ENCODE assay signal across 24 cellular contexts in genomic region chr2:168143813-168144212, GRCh38.
A peak's percentile ranks its signal among the peaks of the same experiment; 100 is the strongest.
DNase-seq lines count a peak whose midpoint lies in the region; ATAC-seq and TF ChIP-seq lines count a peak whose summit lies in the region.
"Had no signal": no experiment of that assay in that cellular context is flagged by ENCODE, and none has a peak within 500 bp of the region (broad histone marks: within the 10 kb centered on the region; RNA-seq: fewer than 3 reads in every experiment).

No MANE protein-coding gene starts in this region.

- no peak for DNase-seq in activated naive CD4-positive, alpha-beta T cell treated with anti-CD3 and anti-CD28 coated beads, Interleukin-2, amount 50 U/mL, for 72 hours (ENCODE audit: low spot score in 2 of 2)
- no peak for DNase-seq in activated naive CD4-positive, alpha-beta T cell treated with anti-CD3 and anti-CD28 coated beads, Interleukin-2, amount 50 U/mL, for 16 hours
- DNase-seq in osteoblast (ENCODE audit: insufficient read length, low spot score, missing footprints) = no peak
- no peak for DNase-seq in NK-92 (lab: John Stamatoyannopoulos, UW; ENCODE audit: unreplicated experiment)
- DNase-seq: 8988T; ACHN; AML-193; BE2C; CD4-positive, alpha-beta T cell; CD8-positive, alpha-beta memory T cell; DMS 273 treated with DMSO at 0.1 percent for 48 hours; DMS79; EL; GDM1; H9; HFFc6 had no signal

- H2AFZ ChIP-seq in osteoblast (ENCODE audit: low read length) = no peak overlapping the region
- H2AFZ ChIP-seq: GM23338 had no signal

- H3K4me3 Mint-ChIP-seq in activated T-helper 17 cell treated with anti-CD3 and anti-CD28 coated beads, Interleukin-2, amount 50 U/mL, for 72 hours = no peak overlapping the region
- H3K4me3 Mint-ChIP-seq: CD14-positive monocyte; CD4-positive, alpha-beta T cell; CD8-positive, alpha-beta memory T cell; GM23338; H9; HFFc6 had no signal

- H3K36me3 ChIP-seq in osteoblast (ENCODE audit: insufficient read depth, low read length) = no peaks in the 10 kb centered on the region
- H3K36me3 ChIP-seq: BE2C had no signal

- H3K27me3 ChIP-seq in osteoblast (ENCODE audit: insufficient read depth, low read length) = no peaks in the 10 kb centered on the region
- H3K27me3 ChIP-seq: BE2C; BLaER1 treated with 17β-estradiol and CSF1 and Interleukin-3, amounts not matched to agents 10 nM and 100 nM had no signal

- no peaks in the 10 kb centered on the region for H3K27me3 Mint-ChIP-seq in activated T-helper 17 cell treated with anti-CD3 and anti-CD28 coated beads, Interleukin-2, amount 50 U/mL, for 72 hours
- H3K27me3 Mint-ChIP-seq: CD4-positive, alpha-beta T cell; CD8-positive, alpha-beta memory T cell had no signal

- H3K27ac ChIP-seq in osteoblast (ENCODE audit: low read depth, low read length) = no peak overlapping the region
- H3K27ac ChIP-seq: A549; BLaER1 treated with 17β-estradiol and CSF1 and Interleukin-3, amounts not matched to agents 10 nM and 100 nM had no signal

- no peaks in the 10 kb centered on the region for H3K9me3 ChIP-seq in osteoblast (ENCODE audit: low read depth, low read length)
- H3K9me3 ChIP-seq: A549; BE2C; BLaER1 treated with 17β-estradiol and CSF1 and Interleukin-3, amounts not matched to agents 10 nM and 100 nM had no signal

- TF ChIP-seq CTCF in osteoblast (IDR thresholded peaks at IDR 0.05; ENCODE audit: extremely low read depth, low read depth, low read length) = no peak

- peak in 1 of 2 donors; percentile 47 for ATAC-seq in activated naive CD4-positive, alpha-beta T cell treated with anti-CD3 and anti-CD28 coated beads, Interleukin-2, amount 50 U/mL, for 72 hours
- peak; percentile 24 for ATAC-seq in activated T-helper 17 cell treated with anti-CD3 and anti-CD28 coated beads, Interleukin-2, amount 50 U/mL, for 72 hours (replicated peaks)
- ATAC-seq in esophagus mucosa (peak; percentile 31), HG03354 (IDR thresholded peaks at IDR 0.05; ENCODE audit: poor library complexity, severe bottlenecking, unreplicated experiment) (no peak)
- ATAC-seq: A549, GM12878, GM23338 had no signal

- H3K4me1 ChIP-seq in osteoblast (ENCODE audit: insufficient read depth, low read length) = peaks cover 5% of the 10 kb centered on the region
- H3K4me1 ChIP-seq: A549, BE2C had no signal

- peak overlapping the region; percentile 40 to 59 for H3K27ac Mint-ChIP-seq in activated naive CD4-positive, alpha-beta T cell treated with anti-CD3 and anti-CD28 coated beads, Interleukin-2, amount 50 U/mL, for 72 hours
- no peak overlapping the region for H3K27ac Mint-ChIP-seq in activated T-helper 17 cell treated with anti-CD3 and anti-CD28 coated beads, Interleukin-2, amount 50 U/mL, for 72 hours
- H3K27ac Mint-ChIP-seq: CD4-positive, alpha-beta T cell; GM23338; H9; HFFc6 had no signal

- H3K4me2 ChIP-seq in osteoblast (ENCODE audit: insufficient read depth, low read length) = no peak overlapping the region
- H3K4me2 ChIP-seq: A549; BLaER1 treated with 17β-estradiol and CSF1 and Interleukin-3, amounts not matched to agents 10 nM and 100 nM; GM23338 had no signal

- H3K36me3 Mint-ChIP-seq in activated naive CD4-positive, alpha-beta T cell treated with anti-CD3 and anti-CD28 coated beads, Interleukin-2, amount 50 U/mL, for 72 hours = no peaks in the 10 kb centered on the region
- peaks cover 18% of the 10 kb centered on the region for H3K36me3 Mint-ChIP-seq in activated T-helper 17 cell treated with anti-CD3 and anti-CD28 coated beads, Interleukin-2, amount 50 U/mL, for 72 hours (ENCODE audit: low read depth)

- H3K4me3 ChIP-seq in osteoblast (ENCODE audit: insufficient read depth, low read length) = no peak overlapping the region
- H3K4me3 ChIP-seq: A549; BLaER1 treated with 17β-estradiol and CSF1 and Interleukin-3, amounts not matched to agents 10 nM and 100 nM; GM12878; GM23338 had no signal

- peaks cover 2% of the 10 kb centered on the region for H3K79me2 ChIP-seq in osteoblast (ENCODE audit: insufficient read depth, low read length)

- no peaks in the 10 kb centered on the region for H4K20me1 ChIP-seq in osteoblast (ENCODE audit: insufficient read depth, low read length)
- H4K20me1 ChIP-seq: BLaER1 treated with 17β-estradiol and CSF1 and Interleukin-3, amounts not matched to agents 10 nM and 100 nM had no signal

- peaks cover 3% of the 10 kb centered on the region for H3K4me1 Mint-ChIP-seq in activated T-helper 17 cell treated with anti-CD3 and anti-CD28 coated beads, Interleukin-2, amount 50 U/mL, for 72 hours

- no peaks in the 10 kb centered on the region for H3K9me3 Mint-ChIP-seq in activated naive CD4-positive, alpha-beta T cell treated with anti-CD3 and anti-CD28 coated beads, Interleukin-2, amount 50 U/mL, for 72 hours
- no peaks in the 10 kb centered on the region for H3K9me3 Mint-ChIP-seq in activated T-helper 17 cell treated with anti-CD3 and anti-CD28 coated beads, Interleukin-2, amount 50 U/mL, for 72 hours
- H3K9me3 Mint-ChIP-seq: CD4-positive, alpha-beta T cell; CD8-positive, alpha-beta memory T cell; GM23338; H9; HFFc6 had no signal
